Comparison of ENCODE assay signal across 26 cellular contexts in the genomic region with DNA sequence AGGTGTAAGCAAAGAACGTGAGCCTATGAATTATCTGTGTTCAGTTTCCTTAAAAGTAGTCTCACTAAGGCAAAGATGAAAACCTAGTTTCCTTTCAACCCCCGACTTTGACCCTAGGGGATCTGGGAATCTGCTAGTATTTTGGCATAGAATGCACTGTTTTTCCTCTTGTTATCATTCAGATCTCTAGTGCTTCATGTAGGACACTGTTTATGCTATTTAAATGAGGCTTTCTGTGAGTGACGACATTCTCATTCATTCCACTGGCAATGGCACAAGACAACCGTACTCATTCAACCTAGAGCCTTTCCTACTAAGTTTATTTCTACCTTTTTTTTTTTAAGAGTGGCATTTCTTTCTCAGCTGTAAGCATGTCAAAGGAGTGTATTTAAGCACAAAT.
"Had no signal": no experiment of that assay in that cellular context is flagged by ENCODE, and none has a peak within 500 bp of the region (broad histone marks: within the 10 kb centered on the region; RNA-seq: fewer than 3 reads in every experiment).

No MANE protein-coding gene starts in this region.

- H3K4me2 ChIP-seq: hepatocyte had no signal

- H3K4me3 Mint-ChIP-seq: activated CD4-positive, alpha-beta memory T cell treated with anti-CD3 and anti-CD28 coated beads for 36 hours; activated CD4-positive, alpha-beta T cell treated with anti-CD3 and anti-CD28 coated beads, Interleukin-2, amount 10 ng/mL, durations not matched to agents 24 days and 14 days; activated naive CD4-positive, alpha-beta T cell treated with anti-CD3 and anti-CD28 coated beads, Interleukin-2, amount 10 ng/mL, durations not matched to agents 7 days and 5 days; activated naive CD8-positive, alpha-beta T cell treated with anti-CD3 and anti-CD28 coated beads, Interleukin-2, amount 10 ng/mL, durations not matched to agents 7 days and 5 days; activated T-cell treated with anti-CD3 and anti-CD28 coated beads, Interleukin-2, amount 50 U/mL, for 24 hours; endodermal cell; mesothelial cell of epicardium; naive B cell; nephron progenitor cell had no signal

- H3K27ac ChIP-seq: ascending aorta, epithelial cell of prostate, hepatocyte, neutrophil, psoas muscle, tibial nerve had no signal

- H3K9me3 Mint-ChIP-seq: activated CD4-positive, alpha-beta memory T cell treated with anti-CD3 and anti-CD28 coated beads for 36 hours; activated CD4-positive, alpha-beta T cell treated with anti-CD3 and anti-CD28 coated beads, Interleukin-2, amount 10 ng/mL, durations not matched to agents 24 days and 14 days; activated naive CD4-positive, alpha-beta T cell treated with anti-CD3 and anti-CD28 coated beads, Interleukin-2, amount 10 ng/mL, durations not matched to agents 7 days and 5 days; activated naive CD8-positive, alpha-beta T cell treated with anti-CD3 and anti-CD28 coated beads, Interleukin-2, amount 10 ng/mL, durations not matched to agents 7 days and 5 days; activated T-cell treated with anti-CD3 and anti-CD28 coated beads, Interleukin-2, amount 50 U/mL, for 24 hours; endodermal cell; mesothelial cell of epicardium; naive B cell; nephron progenitor cell had no signal

- H3K27me3 Mint-ChIP-seq: activated CD4-positive, alpha-beta memory T cell treated with anti-CD3 and anti-CD28 coated beads for 36 hours; activated CD4-positive, alpha-beta T cell treated with anti-CD3 and anti-CD28 coated beads, Interleukin-2, amount 10 ng/mL, durations not matched to agents 24 days and 14 days; activated naive CD4-positive, alpha-beta T cell treated with anti-CD3 and anti-CD28 coated beads, Interleukin-2, amount 10 ng/mL, durations not matched to agents 7 days and 5 days; activated naive CD8-positive, alpha-beta T cell treated with anti-CD3 and anti-CD28 coated beads, Interleukin-2, amount 10 ng/mL, durations not matched to agents 7 days and 5 days; activated T-cell treated with anti-CD3 and anti-CD28 coated beads, Interleukin-2, amount 50 U/mL, for 24 hours; naive B cell had no signal

- H3K4me3 ChIP-seq: ascending aorta, esophagus squamous epithelium, hepatocyte, lung, psoas muscle, right atrium auricular region, tibial nerve had no signal

- DNase-seq: activated CD4-positive, alpha-beta memory T cell treated with anti-CD3 and anti-CD28 coated beads for 36 hours; activated CD4-positive, alpha-beta T cell treated with anti-CD3 and anti-CD28 coated beads, Interleukin-2, amount 10 ng/mL, durations not matched to agents 24 days and 14 days; activated CD4-positive, CD25-positive, alpha-beta regulatory T cell treated with anti-CD3 and anti-CD28 coated beads, Interleukin-2, amount 50 U/mL, for 72 hours; activated CD8-positive, alpha-beta memory T cell treated with anti-CD3 and anti-CD28 coated beads, Interleukin-2, amount 50 U/mL, for 4 hours; activated gamma-delta T cell; activated naive CD4-positive, alpha-beta T cell treated with anti-CD3 and anti-CD28 coated beads, Interleukin-2, amount 10 ng/mL, durations not matched to agents 7 days and 5 days; activated naive CD8-positive, alpha-beta T cell treated with anti-CD3 and anti-CD28 coated beads, Interleukin-2, amount 10 ng/mL, durations not matched to agents 7 days and 5 days; activated T-cell treated with anti-CD3 and anti-CD28 coated beads, Interleukin-2, amount 50 U/mL, for 24 hours; caudate nucleus; cortex of kidney; endodermal cell; esophagus squamous epithelium; naive B cell; nephron progenitor cell; psoas muscle; stimulated activated CD4-positive, alpha-beta T cell treated with anti-CD3 and anti-CD28 coated beads, Interleukin-2, amount 100 ng/mL, for 48 hours; stimulated activated naive CD4-positive, alpha-beta T cell treated with Interleukin-2 at 50 U/mL for 16 hours; T-helper 1 cell had no signal

- H3K27me3 ChIP-seq: ascending aorta, esophagus squamous epithelium, hepatocyte, neutrophil, right atrium auricular region, tibial nerve had no signal

- H3K27ac Mint-ChIP-seq: activated CD4-positive, alpha-beta memory T cell treated with anti-CD3 and anti-CD28 coated beads for 36 hours; activated CD4-positive, alpha-beta T cell treated with anti-CD3 and anti-CD28 coated beads, Interleukin-2, amount 10 ng/mL, durations not matched to agents 24 days and 14 days; activated naive CD4-positive, alpha-beta T cell treated with anti-CD3 and anti-CD28 coated beads, Interleukin-2, amount 10 ng/mL, durations not matched to agents 7 days and 5 days; activated naive CD8-positive, alpha-beta T cell treated with anti-CD3 and anti-CD28 coated beads, Interleukin-2, amount 10 ng/mL, durations not matched to agents 7 days and 5 days; activated T-cell treated with anti-CD3 and anti-CD28 coated beads, Interleukin-2, amount 50 U/mL, for 24 hours; endodermal cell; naive B cell; nephron progenitor cell had no signal

- H3K79me2 ChIP-seq: hepatocyte had no signal
